13 cellular contexts compared by ENCODE assay signal in the genomic region with DNA sequence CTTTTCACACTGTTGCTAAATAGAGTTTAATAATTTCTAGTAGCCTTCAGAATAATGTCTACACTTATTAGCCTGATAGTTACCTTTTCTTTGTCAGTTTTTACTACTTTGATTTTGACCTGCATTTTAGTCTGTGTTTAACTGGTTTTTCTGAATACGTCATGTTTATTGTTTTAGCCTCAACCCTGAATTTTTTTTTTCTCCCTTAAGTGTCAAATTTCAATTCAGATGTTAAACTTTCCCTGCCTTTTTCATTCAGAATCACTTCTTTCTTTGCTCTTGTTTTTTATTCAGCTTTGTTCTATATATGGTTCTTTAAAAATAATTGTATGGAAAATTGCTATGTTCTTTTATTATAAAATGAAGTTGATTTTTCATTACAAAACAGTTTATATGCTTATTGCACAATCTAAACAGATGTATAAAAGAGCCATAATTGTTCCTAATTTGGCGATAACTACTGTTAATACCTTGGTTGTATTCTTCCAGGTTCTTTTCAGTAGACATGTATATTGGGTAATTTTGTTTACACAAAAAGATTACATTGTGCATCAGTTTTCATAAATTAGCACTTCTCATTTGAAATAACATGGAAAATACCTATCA.
"Had no signal": no experiment of that assay in that cellular context is flagged by ENCODE, and none has a peak within 500 bp of the region (broad histone marks: within the 10 kb centered on the region; RNA-seq: fewer than 3 reads in every experiment).

No MANE protein-coding gene starts in this region.

- H3K4me3 Mint-ChIP-seq: activated CD4-positive, alpha-beta T cell treated with anti-CD3 and anti-CD28 coated beads, Interleukin-2, amount 10 ng/mL, durations not matched to agents 24 days and 14 days; activated T-helper 1 cell treated with anti-CD3 and anti-CD28 coated beads, Interleukin-12 subunit alpha, Interleukin-12 subunit beta, Interleukin-2, Interleukin-4 antibody, amounts not matched to agents 30 ng/mL and 10 ng/mL and 1 ng/mL, durations not matched to agents 14 hours and 24 hours and 36 hours; naive B cell had no signal

- H3K27me3 ChIP-seq: ascending aorta, cardiac muscle cell, gastrocnemius medialis, thyroid gland had no signal

- ATAC-seq: gastrocnemius medialis, lower lobe of right lung had no signal

- H3K27ac ChIP-seq: ascending aorta, cardiac muscle cell, gastrocnemius medialis, lower lobe of right lung, skin epidermis, thyroid gland had no signal

- DNase-seq: activated CD4-positive, alpha-beta T cell treated with anti-CD3 and anti-CD28 coated beads, Interleukin-2, amount 10 ng/mL, durations not matched to agents 24 days and 14 days; activated naive CD4-positive, alpha-beta T cell; effector CD4-positive, alpha-beta T cell; gastrocnemius medialis; kidney glomerular epithelial cell; lower lobe of right lung; naive B cell; thyroid gland had no signal

- H3K27me3 Mint-ChIP-seq: activated CD4-positive, alpha-beta T cell treated with anti-CD3 and anti-CD28 coated beads, Interleukin-2, amount 10 ng/mL, durations not matched to agents 24 days and 14 days; naive B cell had no signal

- H3K36me3 ChIP-seq: ascending aorta, cardiac muscle cell, gastrocnemius medialis, lower lobe of right lung, thyroid gland had no signal

- FAIRE-seq: colon had no signal

- H3K4me3 ChIP-seq: ascending aorta, cardiac muscle cell, gastrocnemius medialis, lower lobe of right lung, skin epidermis, thyroid gland had no signal

- H3K9me3 Mint-ChIP-seq: activated CD4-positive, alpha-beta T cell treated with anti-CD3 and anti-CD28 coated beads, Interleukin-2, amount 10 ng/mL, durations not matched to agents 24 days and 14 days; activated T-helper 1 cell treated with anti-CD3 and anti-CD28 coated beads, Interleukin-12 subunit alpha, Interleukin-12 subunit beta, Interleukin-2, Interleukin-4 antibody, amounts not matched to agents 30 ng/mL and 10 ng/mL and 1 ng/mL, durations not matched to agents 14 hours and 24 hours and 36 hours; naive B cell had no signal

- H3K27ac Mint-ChIP-seq: activated CD4-positive, alpha-beta T cell treated with anti-CD3 and anti-CD28 coated beads, Interleukin-2, amount 10 ng/mL, durations not matched to agents 24 days and 14 days; activated T-helper 1 cell treated with anti-CD3 and anti-CD28 coated beads, Interleukin-12 subunit alpha, Interleukin-12 subunit beta, Interleukin-2, Interleukin-4 antibody, amounts not matched to agents 30 ng/mL and 10 ng/mL and 1 ng/mL, durations not matched to agents 14 hours and 24 hours and 36 hours had no signal

- H3K9me3 ChIP-seq: ascending aorta, gastrocnemius medialis, lower lobe of right lung, thyroid gland had no signal
